8 cellular contexts compared by ENCODE assay signal in genomic region chr22:50270302-50271010, GRCh38. TPM values are rescaled to one million over a fixed set of nuclear protein-coding genes. Genes with fewer than 3 reads are reported as not detected.
DNase-seq lines count a peak whose midpoint lies in the region; ATAC-seq and TF ChIP-seq lines count a peak whose summit lies in the region.

Gene MAPK11, minus strand, starts transcription at chr22:50270380. Its CDS starts 88 bp downstream, at chr22:50270292.

- no peaks in the 10 kb centered on the region for H3K27me3 ChIP-seq in CD4-positive, CD25-positive, alpha-beta regulatory T cell (ENCODE audit: control insufficient read depth, insufficient read depth, low read length)
- peaks cover 36% of the 10 kb centered on the region for H3K27me3 ChIP-seq in trophoblast cell (ENCODE audit: insufficient read depth, low read length)
- no peaks in the 10 kb centered on the region for H3K27me3 ChIP-seq in upper lobe of right lung

- H2AFZ ChIP-seq in trophoblast cell (ENCODE audit: insufficient read depth, low read length, poor library complexity), result no peak within 1 kb of the TSS

- H4K91ac ChIP-seq in trophoblast cell (ENCODE audit: low read depth, low read length), result no peak within 1 kb of the TSS

- no peak within 1 kb of the TSS for H3K14ac ChIP-seq in trophoblast cell (ENCODE audit: low read length)

- intact Hi-C loops in Right ventricle myocardium superior (cut with DNase I) (no loop called here), upper lobe of right lung (cut with DNase I) (loop anchor here (10.0 kb wide), 1 partner anchor 54 kb away; the partner anchor contains the start of gene DENND6B)

- H2BK12ac ChIP-seq in trophoblast cell (ENCODE audit: low read length), result no peak within 1 kb of the TSS

- no peak within 1 kb of the TSS for H3K18ac ChIP-seq in trophoblast cell (ENCODE audit: low read length)

- H3K79me1 ChIP-seq in trophoblast cell (ENCODE audit: low read length), result no peaks in the 10 kb centered on the region

- H3K23ac ChIP-seq in trophoblast cell (ENCODE audit: low read length), result no peak within 1 kb of the TSS

- H2AK5ac ChIP-seq in trophoblast cell (ENCODE audit: low read length), result no peak within 1 kb of the TSS

- H4K8ac ChIP-seq in trophoblast cell (ENCODE audit: low read depth, low read length), result no peak within 1 kb of the TSS

- no peaks in the 10 kb centered on the region for H3K36me3 ChIP-seq in CD4-positive, CD25-positive, alpha-beta regulatory T cell (ENCODE audit: control insufficient read depth, insufficient read depth, low read length)
- peaks cover 6% of the 10 kb centered on the region; the same call in 1 of the 2 replicates for H3K36me3 ChIP-seq in SK-N-MC (ENCODE audit: insufficient read depth, low read length)
- H3K36me3 ChIP-seq in trophoblast cell (ENCODE audit: control insufficient read depth in 1 of 2, insufficient read depth in 2 of 2, low read length in 2 of 2), result peaks cover 11 to 13% of the 10 kb centered on the region in 2 experiments
- peaks cover 7% of the 10 kb centered on the region for H3K36me3 ChIP-seq in upper lobe of right lung

- H3K27ac Mint-ChIP-seq in CD4-positive, CD25-positive, alpha-beta regulatory T cell, result no peak within 1 kb of the TSS
- H3K27ac Mint-ChIP-seq in activated naive CD4-positive, alpha-beta T cell treated with anti-CD3 and anti-CD28 coated beads, Interleukin-2, amount 50 U/mL, for 72 hours, result no peak within 1 kb of the TSS

- TF ChIP-seq CTCF in HFF-Myc (IDR thresholded peaks at IDR 0.05; ENCODE audit: low read depth, low read length, missing control alignments), result no peak
- no peak for TF ChIP-seq CTCF in upper lobe of right lung (IDR thresholded peaks at IDR 0.05)

- H3K36me3 Mint-ChIP-seq in CD4-positive, CD25-positive, alpha-beta regulatory T cell, result no peaks in the 10 kb centered on the region
- H3K36me3 Mint-ChIP-seq in activated naive CD4-positive, alpha-beta T cell treated with anti-CD3 and anti-CD28 coated beads, Interleukin-2, amount 50 U/mL, for 72 hours, result no peaks in the 10 kb centered on the region

- H3K9me3 Mint-ChIP-seq in CD4-positive, CD25-positive, alpha-beta regulatory T cell, result no peaks in the 10 kb centered on the region
- H3K9me3 Mint-ChIP-seq in activated naive CD4-positive, alpha-beta T cell treated with anti-CD3 and anti-CD28 coated beads, Interleukin-2, amount 50 U/mL, for 72 hours, result no peaks in the 10 kb centered on the region

- H3K9ac ChIP-seq in SK-N-MC (ENCODE audit: insufficient read length) (peak within 1 kb of the TSS; percentile 49), trophoblast cell (ENCODE audit: low read length) (no peak within 1 kb of the TSS)

- H3K4ac ChIP-seq in trophoblast cell (ENCODE audit: low read depth, low read length), result no peak within 1 kb of the TSS

- H4K12ac ChIP-seq in trophoblast cell (ENCODE audit: low read depth, low read length), result no peak within 1 kb of the TSS

- H2BK120ac ChIP-seq in trophoblast cell (ENCODE audit: insufficient read depth, low read length, poor library complexity), result no peak within 1 kb of the TSS

- peak within 1 kb of the TSS; percentile 78 to 86 (median 82) for H3K4me3 Mint-ChIP-seq in CD4-positive, CD25-positive, alpha-beta regulatory T cell

- no peak within 1 kb of the TSS for H3K4me3 ChIP-seq in CD4-positive, CD25-positive, alpha-beta regulatory T cell (ENCODE audit: low read depth, low read length)
- H3K4me3 ChIP-seq in HFF-Myc (replicated peaks; ENCODE audit: low read depth, low read length) (peak within 1 kb of the TSS; percentile 43), SK-N-MC (peak within 1 kb of the TSS; percentile 81), trophoblast cell (ENCODE audit: low read depth, low read length) (no peak within 1 kb of the TSS), upper lobe of right lung (peak within 1 kb of the TSS; percentile 56)

- no peaks in the 10 kb centered on the region for H3K9me3 ChIP-seq in CD4-positive, CD25-positive, alpha-beta regulatory T cell (ENCODE audit: control insufficient read depth in 2 of 2, low read length in 2 of 2)
- no peaks in the 10 kb centered on the region for H3K9me3 ChIP-seq in SK-N-MC (ENCODE audit: low read depth, low read length)
- peaks cover 16% of the 10 kb centered on the region for H3K9me3 ChIP-seq in trophoblast cell (ENCODE audit: insufficient read depth, low read depth, low read length)
- no peaks in the 10 kb centered on the region for H3K9me3 ChIP-seq in upper lobe of right lung

- H3K27me3 Mint-ChIP-seq in CD4-positive, CD25-positive, alpha-beta regulatory T cell, result peaks cover 14% of the 10 kb centered on the region

- peak within 1 kb of the TSS; percentile 62 for H3K4me2 ChIP-seq in trophoblast cell (ENCODE audit: low read length)

- peaks cover 34% of the 10 kb centered on the region for H3K4me1 ChIP-seq in CD4-positive, CD25-positive, alpha-beta regulatory T cell (ENCODE audit: control insufficient read depth, insufficient read depth, low read length, poor library complexity, severe bottlenecking)
- peaks cover 10 to 15% of the 10 kb centered on the region in 2 experiments for H3K4me1 ChIP-seq in trophoblast cell (ENCODE audit: control insufficient read depth in 1 of 2, insufficient read depth in 2 of 2, low read length in 2 of 2)
- peaks cover 43% of the 10 kb centered on the region for H3K4me1 ChIP-seq in upper lobe of right lung

- H3K27ac ChIP-seq in CD4-positive, CD25-positive, alpha-beta regulatory T cell (ENCODE audit: insufficient read depth, low read length, poor library complexity, severe bottlenecking), result peak within 1 kb of the TSS; percentile 47
- H3K27ac ChIP-seq in SK-N-MC (peak within 1 kb of the TSS; percentile 4; the same call in 1 of the 2 replicates), trophoblast cell (ENCODE audit: low read depth, low read length) (no peak within 1 kb of the TSS), upper lobe of right lung (peak within 1 kb of the TSS; percentile 63)

- no peak within 1 kb of the TSS for H2BK5ac ChIP-seq in trophoblast cell (ENCODE audit: low read depth, low read length, poor library complexity)

- H3K4me1 Mint-ChIP-seq in CD4-positive, CD25-positive, alpha-beta regulatory T cell, result peaks cover 0 to 27% (median 4%) of the 10 kb centered on the region in 4 donors

- WGBS in trophoblast cell (ENCODE audit: extremely low coverage, insufficient coverage, insufficient read length), result no CpG with 5 or more reads among the region's 77 CpGs

- H3K79me2 ChIP-seq in trophoblast cell (ENCODE audit: control insufficient read depth, insufficient read depth, low read length, poor library complexity), result no peaks in the 10 kb centered on the region

- DNase-seq in CD4-positive, CD25-positive, alpha-beta regulatory T cell, result peak; percentile 67 to 79 (median 74)
- DNase-seq in HFF-Myc (ENCODE audit: extremely low read depth, low read depth) (no peak), SK-N-MC (ENCODE audit: low read depth, low spot score) (no peak), Right ventricle myocardium superior (peak; percentile 83), trophoblast cell (peak; percentile 48 to 66), upper lobe of right lung (peak; percentile 87)
- peak; percentile 77 to 78 for DNase-seq in activated naive CD4-positive, alpha-beta T cell treated with anti-CD3 and anti-CD28 coated beads, Interleukin-2, amount 50 U/mL, for 72 hours (ENCODE audit: low spot score in 2 of 2)

- ATAC-seq in CD4-positive, CD25-positive, alpha-beta regulatory T cell (ENCODE audit: low read depth in 2 of 2), result peak; percentile 65 to 73
- ATAC-seq in activated naive CD4-positive, alpha-beta T cell treated with anti-CD3 and anti-CD28 coated beads, Interleukin-2, amount 50 U/mL, for 72 hours, result peak; percentile 65 to 69
- peak; percentile 63 for ATAC-seq in Right ventricle myocardium superior (ENCODE audit: poor library complexity)
- ATAC-seq in upper lobe of right lung, result peak; percentile 54
- no peak for ATAC-seq in GM18873 (IDR thresholded peaks at IDR 0.05; ENCODE audit: low FRiP score, unreplicated experiment)

RNA-seq across cellular contexts. Expression of gene MAPK11, which starts in this region (rescaled TPM):
- 9.3 TPM for total RNA-seq in CD4-positive, CD25-positive, alpha-beta regulatory T cell
- polyA plus RNA-seq in CD4-positive, CD25-positive, alpha-beta regulatory T cell, result under 1 TPM; 0.10 to 0.52 (median 0.21) TPM
- total RNA-seq in activated naive CD4-positive, alpha-beta T cell treated with anti-CD3 and anti-CD28 coated beads, Interleukin-2, amount 50 U/mL, for 72 hours, result 10 to 100 TPM; 15.6 to 25.7 TPM
- total RNA-seq in Right ventricle myocardium superior (8.5 TPM), upper lobe of right lung (26.1 TPM)
- 0.15 and 0.29 TPM in 2 replicates for polyA plus RNA-seq in trophoblast cell (2013)

Comparison
In these comparisons a context has a peak if more than half of its experiments do, and no peak if none do; other contexts are left out.
1. DNase-seq: peak in CD4-positive, CD25-positive, alpha-beta regulatory T cell (3 of 3), activated naive CD4-positive, alpha-beta T cell treated with anti-CD3 and anti-CD28 coated beads, Interleukin-2, amount 50 U/mL, for 72 hours (2 of 2), Right ventricle myocardium superior (single experiment), trophoblast cell (2 of 2) and upper lobe of right lung (single experiment); none in HFF-Myc (single experiment) and SK-N-MC (single experiment).
2. H3K4me3 ChIP-seq: peak in HFF-Myc (single experiment), SK-N-MC (single experiment) and upper lobe of right lung (single experiment); none in CD4-positive, CD25-positive, alpha-beta regulatory T cell (single experiment) and trophoblast cell (single experiment).